ENCODE assay signal across 23 cellular contexts in genomic region chr1:20093940-20094391, GRCh38. TPM values are rescaled to one million over a fixed set of nuclear protein-coding genes. Genes with fewer than 3 reads are reported as not detected.
DNase-seq lines count a peak whose midpoint lies in the region; ATAC-seq and TF ChIP-seq lines count a peak whose summit lies in the region.
"Had no signal": no experiment of that assay in that cellular context is flagged by ENCODE, and none has a peak within 500 bp of the region (broad histone marks: within the 10 kb centered on the region; RNA-seq: fewer than 3 reads in every experiment).

No MANE protein-coding gene starts in this region.

- no peak overlapping the region for H3K4me3 Mint-ChIP-seq in activated T-helper 1 cell treated with anti-CD3 and anti-CD28 coated beads, Interleukin-12 subunit alpha, Interleukin-12 subunit beta, Interleukin-2, Interleukin-4 antibody, amounts not matched to agents 30 ng/mL and 10 ng/mL and 1 ng/mL, durations not matched to agents 14 hours and 24 hours and 36 hours
- H3K4me3 Mint-ChIP-seq: activated CD8-positive, alpha-beta T cell treated with anti-CD3 and anti-CD28 coated beads for 36 hours; activated naive CD8-positive, alpha-beta T cell treated with anti-CD3 and anti-CD28 coated beads for 36 hours; activated T-cell treated with anti-CD3 and anti-CD28 coated beads, Interleukin-2, amount 50 U/mL, for 4 hours; natural killer cell treated with Interleukin-12 subunit alpha and Interleukin-12 subunit beta and Interleukin-15 and Interleukin-18, amount 100 ng/mL, for 72 hours; T-helper 1 cell treated with Interleukin-12 subunit alpha and Interleukin-12 subunit beta and Interleukin-4 antibody, amounts not matched to agents 30 μg/mL and 1 μg/mL, for 36 hours; WTC11 had no signal

- TF ChIP-seq POLR2A in tibial nerve (IDR thresholded peaks at IDR 0.05): no peak

- H3K9me3 ChIP-seq in tibial nerve: peaks cover 0 to 14% (median 0%) of the 10 kb centered on the region in 4 donors

- DNase-seq in amniotic epithelial cell (ENCODE audit: low read depth) (peak; percentile 45), fibroblast of villous mesenchyme (ENCODE audit: low read depth) (peak; percentile 41), mucosa of gallbladder (ENCODE audit: low spot score) (peak; percentile 25), tibial nerve (ENCODE audit: low spot score in 2 of 2) (peak; percentile 43 to 73), cerebellum (ENCODE audit: low spot score) (no peak)
- no peak for DNase-seq in activated T-helper 1 cell treated with anti-CD3 and anti-CD28 coated beads, Interleukin-12 subunit alpha, Interleukin-12 subunit beta, Interleukin-2, Interleukin-4 antibody, amounts not matched to agents 30 ng/mL and 10 ng/mL and 1 ng/mL, durations not matched to agents 14 hours and 24 hours and 36 hours (ENCODE audit: low spot score)
- DNase-seq: activated CD8-positive, alpha-beta T cell treated with anti-CD3 and anti-CD28 coated beads for 36 hours; activated naive CD8-positive, alpha-beta T cell treated with anti-CD3 and anti-CD28 coated beads for 36 hours; activated T-cell treated with anti-CD3 and anti-CD28 coated beads, Interleukin-2, amount 50 U/mL, for 4 hours; AML-193; Calu3; foreskin keratinocyte; NCI-H187; NCI-H446 treated with DMSO at 0.1 percent for 48 hours; stimulated activated naive CD4-positive, alpha-beta T cell had no signal

- peak overlapping the region in 2 of 4 donors; percentile 60 to 67 for H3K27ac ChIP-seq in tibial nerve
- H3K27ac ChIP-seq: cardiac muscle cell, foreskin keratinocyte had no signal

- H3K27ac Mint-ChIP-seq in activated T-helper 1 cell treated with anti-CD3 and anti-CD28 coated beads, Interleukin-12 subunit alpha, Interleukin-12 subunit beta, Interleukin-2, Interleukin-4 antibody, amounts not matched to agents 30 ng/mL and 10 ng/mL and 1 ng/mL, durations not matched to agents 14 hours and 24 hours and 36 hours: no peak overlapping the region
- H3K27ac Mint-ChIP-seq: activated CD8-positive, alpha-beta T cell treated with anti-CD3 and anti-CD28 coated beads for 36 hours; activated naive CD8-positive, alpha-beta T cell treated with anti-CD3 and anti-CD28 coated beads for 36 hours; natural killer cell treated with Interleukin-12 subunit alpha and Interleukin-12 subunit beta and Interleukin-15 and Interleukin-18, amount 100 ng/mL, for 72 hours; T-helper 1 cell treated with Interleukin-12 subunit alpha and Interleukin-12 subunit beta and Interleukin-4 antibody, amounts not matched to agents 30 μg/mL and 1 μg/mL, for 36 hours; WTC11 had no signal

- no peaks in the 10 kb centered on the region for H3K36me3 Mint-ChIP-seq in activated T-helper 1 cell treated with anti-CD3 and anti-CD28 coated beads, Interleukin-12 subunit alpha, Interleukin-12 subunit beta, Interleukin-2, Interleukin-4 antibody, amounts not matched to agents 30 ng/mL and 10 ng/mL and 1 ng/mL, durations not matched to agents 14 hours and 24 hours and 36 hours (ENCODE audit: low read depth)
- H3K36me3 Mint-ChIP-seq: activated naive CD8-positive, alpha-beta T cell treated with anti-CD3 and anti-CD28 coated beads for 36 hours; natural killer cell treated with Interleukin-12 subunit alpha and Interleukin-12 subunit beta and Interleukin-15 and Interleukin-18, amount 100 ng/mL, for 72 hours had no signal

- no peak for TF ChIP-seq CTCF in fibroblast of villous mesenchyme (IDR thresholded peaks at IDR 0.05; ENCODE audit: insufficient read depth, low read depth, low read length)
- TF ChIP-seq CTCF in tibial nerve (IDR thresholded peaks at IDR 0.05): no peak

- H3K36me3 ChIP-seq in tibial nerve: no peaks in the 10 kb centered on the region
- H3K36me3 ChIP-seq: cardiac muscle cell had no signal

- H3K27me3 ChIP-seq in tibial nerve: no peaks in the 10 kb centered on the region
- H3K27me3 ChIP-seq: cardiac muscle cell had no signal

- 59 to 67% methylated on average over 5 of the region's 5 CpGs for WGBS in tibial nerve, 2 donors

- no peaks in the 10 kb centered on the region for H3K4me1 Mint-ChIP-seq in activated T-helper 1 cell treated with anti-CD3 and anti-CD28 coated beads, Interleukin-12 subunit alpha, Interleukin-12 subunit beta, Interleukin-2, Interleukin-4 antibody, amounts not matched to agents 30 ng/mL and 10 ng/mL and 1 ng/mL, durations not matched to agents 14 hours and 24 hours and 36 hours (ENCODE audit: low read depth)
- H3K4me1 Mint-ChIP-seq: activated naive CD8-positive, alpha-beta T cell treated with anti-CD3 and anti-CD28 coated beads for 36 hours had no signal

- H3K4me3 ChIP-seq in fibroblast of villous mesenchyme (ENCODE audit: low read depth, low read length) (no peak overlapping the region), tibial nerve (no peak overlapping the region)
- H3K4me3 ChIP-seq: cardiac muscle cell had no signal

- H3K27me3 Mint-ChIP-seq in activated T-helper 1 cell treated with anti-CD3 and anti-CD28 coated beads, Interleukin-12 subunit alpha, Interleukin-12 subunit beta, Interleukin-2, Interleukin-4 antibody, amounts not matched to agents 30 ng/mL and 10 ng/mL and 1 ng/mL, durations not matched to agents 14 hours and 24 hours and 36 hours (ENCODE audit: insufficient read depth): peaks cover 4% of the 10 kb centered on the region

- no peaks in the 10 kb centered on the region for H3K9me3 Mint-ChIP-seq in activated T-helper 1 cell treated with anti-CD3 and anti-CD28 coated beads, Interleukin-12 subunit alpha, Interleukin-12 subunit beta, Interleukin-2, Interleukin-4 antibody, amounts not matched to agents 30 ng/mL and 10 ng/mL and 1 ng/mL, durations not matched to agents 14 hours and 24 hours and 36 hours
- H3K9me3 Mint-ChIP-seq: activated CD8-positive, alpha-beta T cell treated with anti-CD3 and anti-CD28 coated beads for 36 hours; activated naive CD8-positive, alpha-beta T cell treated with anti-CD3 and anti-CD28 coated beads for 36 hours; activated T-cell treated with anti-CD3 and anti-CD28 coated beads, Interleukin-2, amount 50 U/mL, for 4 hours; natural killer cell treated with Interleukin-12 subunit alpha and Interleukin-12 subunit beta and Interleukin-15 and Interleukin-18, amount 100 ng/mL, for 72 hours; T-helper 1 cell treated with Interleukin-12 subunit alpha and Interleukin-12 subunit beta and Interleukin-4 antibody, amounts not matched to agents 30 μg/mL and 1 μg/mL, for 36 hours had no signal

- peaks cover 0 to 8% (median 0%) of the 10 kb centered on the region in 4 donors for H3K4me1 ChIP-seq in tibial nerve
- H3K4me1 ChIP-seq: foreskin keratinocyte had no signal

- intact Hi-C loops in activated T-helper 1 cell treated with anti-CD3 and anti-CD28 coated beads, Interleukin-12 subunit alpha, Interleukin-12 subunit beta, Interleukin-2, Interleukin-4 antibody, amounts not matched to agents 30 ng/mL and 10 ng/mL and 1 ng/mL, durations not matched to agents 14 hours and 24 hours and 36 hours (cut with micrococcal nuclease): no loop called here

- peak in 1 of 2 donors; percentile 84 for TF ChIP-seq EP300 in tibial nerve (IDR thresholded peaks at IDR 0.05)

- no peak for ATAC-seq in HG02885 (IDR thresholded peaks at IDR 0.05; ENCODE audit: poor library complexity, unreplicated experiment)
- no peak for ATAC-seq in GM21717 (IDR thresholded peaks at IDR 0.05; ENCODE audit: unreplicated experiment)
- ATAC-seq: activated CD8-positive, alpha-beta T cell treated with anti-CD3 and anti-CD28 coated beads for 36 hours; activated T-cell treated with anti-CD3 and anti-CD28 coated beads, Interleukin-2, amount 50 U/mL, for 4 hours; foreskin keratinocyte; natural killer cell treated with Interleukin-12 subunit alpha and Interleukin-12 subunit beta and Interleukin-15 and Interleukin-18, amount 100 ng/mL, for 72 hours; WTC11 had no signal

RNA-seq across cellular contexts. Expression of gene PLA2G5, which starts 24.0 kb away (rescaled TPM):
- total RNA-seq in fibroblast of villous mesenchyme: 0.32 TPM in 1 of 2 replicates, not detected in the other
- 4.9 TPM for total RNA-seq in mucosa of gallbladder
- 1 to 10 TPM in 3 of 4 donors, under 1 TPM in 1; 0.87 to 4.7 (median 2.2) TPM for total RNA-seq in tibial nerve
- total RNA-seq in activated T-helper 1 cell treated with anti-CD3 and anti-CD28 coated beads, Interleukin-12 subunit alpha, Interleukin-12 subunit beta, Interleukin-2, Interleukin-4 antibody, amounts not matched to agents 30 ng/mL and 10 ng/mL and 1 ng/mL, durations not matched to agents 14 hours and 24 hours and 36 hours: not detected in 2 replicates
- not detected for total RNA-seq in cerebellum
- total RNA-seq: activated CD8-positive, alpha-beta T cell treated with anti-CD3 and anti-CD28 coated beads for 36 hours; activated naive CD8-positive, alpha-beta T cell treated with anti-CD3 and anti-CD28 coated beads for 36 hours; activated T-cell treated with anti-CD3 and anti-CD28 coated beads, Interleukin-2, amount 50 U/mL, for 4 hours; Calu3; cardiac muscle cell; foreskin keratinocyte; natural killer cell treated with Interleukin-12 subunit alpha and Interleukin-12 subunit beta and Interleukin-15 and Interleukin-18, amount 100 ng/mL, for 72 hours; WTC11 had no signal

RNA-seq across cellular contexts. Expression of gene PLA2G2D, which starts 25.4 kb away (rescaled TPM):
- total RNA-seq in fibroblast of villous mesenchyme (not detected in 2 replicates), mucosa of gallbladder (not detected), tibial nerve (not detected), cerebellum (not detected)
- total RNA-seq in activated T-helper 1 cell treated with anti-CD3 and anti-CD28 coated beads, Interleukin-12 subunit alpha, Interleukin-12 subunit beta, Interleukin-2, Interleukin-4 antibody, amounts not matched to agents 30 ng/mL and 10 ng/mL and 1 ng/mL, durations not matched to agents 14 hours and 24 hours and 36 hours: not detected in 2 replicates
- total RNA-seq: activated CD8-positive, alpha-beta T cell treated with anti-CD3 and anti-CD28 coated beads for 36 hours; activated naive CD8-positive, alpha-beta T cell treated with anti-CD3 and anti-CD28 coated beads for 36 hours; activated T-cell treated with anti-CD3 and anti-CD28 coated beads, Interleukin-2, amount 50 U/mL, for 4 hours; Calu3; cardiac muscle cell; foreskin keratinocyte; lung microvascular endothelial cell; natural killer cell treated with Interleukin-12 subunit alpha and Interleukin-12 subunit beta and Interleukin-15 and Interleukin-18, amount 100 ng/mL, for 72 hours; pulmonary artery endothelial cell; WTC11 had no signal

RNA-seq across cellular contexts. Expression of gene PLA2G2F, which starts 45.2 kb away (rescaled TPM):
- not detected in 2 replicates for total RNA-seq in fibroblast of villous mesenchyme
- total RNA-seq in mucosa of gallbladder: 0.92 TPM
- not detected for total RNA-seq in tibial nerve
- not detected in 2 replicates for total RNA-seq in activated T-helper 1 cell treated with anti-CD3 and anti-CD28 coated beads, Interleukin-12 subunit alpha, Interleukin-12 subunit beta, Interleukin-2, Interleukin-4 antibody, amounts not matched to agents 30 ng/mL and 10 ng/mL and 1 ng/mL, durations not matched to agents 14 hours and 24 hours and 36 hours
- total RNA-seq in cerebellum: not detected
- total RNA-seq: activated CD8-positive, alpha-beta T cell treated with anti-CD3 and anti-CD28 coated beads for 36 hours; activated naive CD8-positive, alpha-beta T cell treated with anti-CD3 and anti-CD28 coated beads for 36 hours; activated T-cell treated with anti-CD3 and anti-CD28 coated beads, Interleukin-2, amount 50 U/mL, for 4 hours; Calu3; cardiac muscle cell; lung microvascular endothelial cell; natural killer cell treated with Interleukin-12 subunit alpha and Interleukin-12 subunit beta and Interleukin-15 and Interleukin-18, amount 100 ng/mL, for 72 hours; pulmonary artery endothelial cell; WTC11 had no signal

Comparison
In these comparisons a context has a peak if more than half of its experiments do, and no peak if none do; other contexts are left out.
1. DNase-seq: peak in amniotic epithelial cell (single experiment), fibroblast of villous mesenchyme (single experiment), mucosa of gallbladder (single experiment) and tibial nerve (2 of 2); none in activated T-helper 1 cell treated with anti-CD3 and anti-CD28 coated beads, Interleukin-12 subunit alpha, Interleukin-12 subunit beta, Interleukin-2, Interleukin-4 antibody, amounts not matched to agents 30 ng/mL and 10 ng/mL and 1 ng/mL, durations not matched to agents 14 hours and 24 hours and 36 hours (single experiment) and cerebellum (single experiment).